9 cellular contexts compared by ENCODE assay signal in the genomic region with DNA sequence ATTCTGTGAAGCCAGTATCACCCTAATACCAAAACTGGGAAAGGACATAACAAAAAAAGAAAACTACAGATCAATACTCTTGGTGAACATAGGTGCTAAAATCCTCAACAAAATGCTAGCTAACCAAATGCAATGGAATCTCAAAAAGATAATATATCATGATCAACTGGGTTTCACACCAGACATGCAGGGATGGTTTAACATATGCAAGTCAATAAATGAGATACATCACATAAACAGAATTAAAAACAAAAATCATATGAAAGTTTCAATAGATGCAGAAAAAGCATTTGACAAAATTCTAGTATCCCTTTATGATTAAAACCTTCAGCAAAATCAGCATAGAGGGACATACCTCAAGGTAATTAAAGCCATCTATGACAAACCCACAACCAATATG.
"Had no signal": no experiment of that assay in that cellular context is flagged by ENCODE, and none has a peak within 500 bp of the region (broad histone marks: within the 10 kb centered on the region; RNA-seq: fewer than 3 reads in every experiment).

No MANE protein-coding gene starts in this region.

- ATAC-seq: HCT116 had no signal

- H3K36me3 ChIP-seq: HAP-1 had no signal

- FAIRE-seq: HTR-8/SVneo had no signal

- H3K27ac ChIP-seq: KMS-11 had no signal

- H3K4me1 ChIP-seq: HAP-1 had no signal

- H3K9ac ChIP-seq: KMS-11 had no signal

- H3K4me2 ChIP-seq: KMS-11 had no signal

- DNase-seq: GOT3, H7, HFFc6, IMR-90, KBM-7 had no signal

- H3K4me3 ChIP-seq: HAP-1 had no signal
